ENCODE assay signal across 8 cellular contexts in the genomic region with DNA sequence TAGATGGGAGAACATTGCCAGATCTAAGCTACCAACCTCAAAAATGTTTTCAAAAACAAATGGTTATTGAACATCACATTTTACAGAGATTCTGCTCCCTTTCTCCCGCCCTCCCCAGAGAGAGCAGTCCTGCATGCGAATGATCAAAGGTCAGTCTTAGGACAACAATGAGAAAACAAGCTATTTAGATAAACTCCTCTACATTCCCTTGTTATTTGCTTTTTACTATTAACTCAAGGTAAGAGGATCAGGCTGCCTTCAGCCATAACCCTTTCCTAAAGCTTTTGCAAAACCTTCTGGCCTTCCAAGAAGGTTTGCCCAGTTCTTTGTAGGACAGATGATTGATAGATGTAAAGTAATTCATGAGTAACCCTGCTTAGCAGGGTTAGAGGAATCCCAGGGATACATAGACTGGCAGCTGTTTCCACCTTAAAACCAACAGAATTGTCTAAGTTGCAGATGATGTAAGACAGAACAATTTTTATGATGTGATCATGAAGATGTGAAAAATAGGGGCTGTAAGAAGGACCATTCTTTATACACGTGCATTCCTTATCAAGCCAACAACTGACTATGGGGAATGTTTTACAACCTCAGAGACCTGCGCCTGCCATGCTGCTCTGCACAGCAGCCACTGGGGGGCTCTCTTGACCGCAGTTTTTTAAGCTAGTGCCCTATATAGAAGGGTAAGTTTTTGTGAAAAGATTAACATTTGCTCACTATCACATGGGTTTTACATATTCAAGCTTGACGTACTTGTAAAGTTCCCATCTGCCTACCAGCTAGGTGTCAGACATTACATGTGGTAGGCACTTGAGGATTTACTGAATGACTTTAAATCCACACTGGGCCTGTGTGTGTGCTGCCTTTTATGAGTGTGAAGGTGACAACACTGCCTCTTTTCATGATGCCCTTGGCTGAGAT. TPM values are rescaled to one million over a fixed set of nuclear protein-coding genes. Genes with fewer than 3 reads are reported as not detected.
DNase-seq lines count a peak whose midpoint lies in the region; ATAC-seq and TF ChIP-seq lines count a peak whose summit lies in the region.

No MANE protein-coding gene starts in this region.

- peak overlapping the region in 1 of 59 donors; percentile 12 for H3K4me3 ChIP-seq in dorsolateral prefrontal cortex

- H3K36me3 Mint-ChIP-seq in activated CD4-positive, alpha-beta T cell treated with anti-CD3 and anti-CD28 coated beads for 36 hours (ENCODE audit: low read depth), result peaks cover 10% of the 10 kb centered on the region

- intact Hi-C loops in activated CD4-positive, alpha-beta T cell treated with anti-CD3 and anti-CD28 coated beads for 36 hours (cut with DNase I, micrococcal nuclease), result loop anchor here (1.0 to 10.0 kb wide), 13 partner anchors 206 to 1342 kb away; a partner anchor contains a TSS
- intact Hi-C loops in dorsolateral prefrontal cortex (cut with DNase I), result loop anchor here (2.0 to 10.0 kb wide), 4 partner anchors 252 to 531 kb away; no protein-coding TSS in a partner anchor

- H3K4me1 Mint-ChIP-seq in activated CD4-positive, alpha-beta T cell treated with anti-CD3 and anti-CD28 coated beads for 36 hours, result peaks cover 39% of the 10 kb centered on the region

- H3K27ac ChIP-seq in dorsolateral prefrontal cortex, result peak overlapping the region in 23 of 59 donors; percentile 3 to 57 (median 22)

- TF ChIP-seq CTCF in dorsolateral prefrontal cortex (IDR thresholded peaks at IDR 0.05 in 54 of 56, conservative IDR thresholded peaks at IDR 0.05 in 2 of 56; ENCODE audit: low read depth in 1 of 56, partially characterized antibody in 56 of 56), result peak in 55 of 56 donors; percentile 77 to 97 (median 94)

- no peaks in the 10 kb centered on the region for H3K27me3 ChIP-seq in dorsolateral prefrontal cortex

- POLR2A ChIA-PET in activated CD4-positive, alpha-beta T cell treated with anti-CD3 and anti-CD28 coated beads for 36 hours (lab: Charles Lee), result no interaction called here

- peak; percentile 3 for DNase-seq in NCI-H2107 treated with DMSO at 0.1 percent for 48 hours (lab: John Stamatoyannopoulos, UW; ENCODE audit: unreplicated experiment)
- DNase-seq in NCI-H2107 (lab: John Stamatoyannopoulos, UW), result no peak
- DNase-seq in NCI-H460 (ENCODE audit: extremely low read depth, low read depth), result peak; percentile 54
- peak; percentile 86 for DNase-seq in activated CD4-positive, alpha-beta T cell treated with anti-CD3 and anti-CD28 coated beads for 36 hours
- DNase-seq in dorsolateral prefrontal cortex, result peak in 9 of 10 donors; percentile 43 to 79 (median 69)
- peak; percentile 84 for DNase-seq in medulla oblongata (ENCODE audit: extremely low spot score)
- DNase-seq in stimulated activated CD8-positive, alpha-beta memory T cell treated with anti-CD3 and anti-CD28 coated beads, Interleukin-15, amount 100 ng/mL, for 48 hours (ENCODE audit: low read depth in 2 of 2), result peak; percentile 30 to 35

- CTCF ChIA-PET in activated CD4-positive, alpha-beta T cell treated with anti-CD3 and anti-CD28 coated beads for 36 hours (lab: Charles Lee), result interaction anchor here (0.6 to 4.7 kb wide), 37 partner anchors 8 to 771 kb away, joined by 3 to 69 read pairs (median 3); a partner anchor contains a TSS

- H3K27me3 Mint-ChIP-seq in activated CD4-positive, alpha-beta T cell treated with anti-CD3 and anti-CD28 coated beads for 36 hours, result peaks cover 11% of the 10 kb centered on the region

- peak; percentile 42 for ATAC-seq in HG03095 (IDR thresholded peaks at IDR 0.05; ENCODE audit: unreplicated experiment)
- ATAC-seq in activated CD4-positive, alpha-beta T cell treated with anti-CD3 and anti-CD28 coated beads for 36 hours, result peak; percentile 73

- H3K27ac Mint-ChIP-seq in activated CD4-positive, alpha-beta T cell treated with anti-CD3 and anti-CD28 coated beads for 36 hours, result no peak overlapping the region

- H3K4me3 Mint-ChIP-seq in activated CD4-positive, alpha-beta T cell treated with anti-CD3 and anti-CD28 coated beads for 36 hours, result no peak overlapping the region

- H3K9me3 Mint-ChIP-seq in activated CD4-positive, alpha-beta T cell treated with anti-CD3 and anti-CD28 coated beads for 36 hours (ENCODE audit: low read depth), result no peaks in the 10 kb centered on the region

RNA-seq across cellular contexts. Expression of a gene that starts 2.3 kb away (rescaled TPM):
- 4.6 and 5.1 TPM in 2 replicates for total RNA-seq in NCI-H460 (2014; rRNA removed; shearing (Covaris generic))
- polyA plus RNA-seq in NCI-H460 (2014; cell fraction: nucleus; rRNA removed), result 2.7 and 3.9 TPM in 2 replicates
- total RNA-seq in activated CD4-positive, alpha-beta T cell treated with anti-CD3 and anti-CD28 coated beads for 36 hours, result 1 to 10 TPM; 3.8 to 4.8 TPM
- 10 to 100 TPM; 10.1 to 22.8 (median 15.5) TPM for total RNA-seq in dorsolateral prefrontal cortex
